In the genomic region with DNA sequence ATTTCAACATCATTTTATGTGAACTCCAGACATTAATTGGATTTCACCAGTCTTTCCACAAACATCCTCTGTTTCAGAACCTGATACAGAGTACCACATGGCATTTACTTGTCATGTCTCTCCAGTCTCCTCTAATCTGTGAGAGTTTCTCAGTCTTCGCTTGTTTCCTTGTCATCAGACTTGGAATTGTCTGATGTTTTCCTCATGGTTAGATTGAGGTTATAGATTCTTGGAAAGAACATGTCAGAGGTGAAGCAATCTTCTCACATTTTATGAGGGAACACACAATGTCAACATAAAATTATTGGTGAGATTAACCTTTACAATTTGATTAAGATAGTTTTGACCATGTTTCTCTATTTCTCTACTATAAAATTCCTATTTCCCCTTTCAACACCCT, we compare ENCODE assay signal across 26 cellular contexts.
"Had no signal": no experiment of that assay in that cellular context is flagged by ENCODE, and none has a peak within 500 bp of the region (broad histone marks: within the 10 kb centered on the region; RNA-seq: fewer than 3 reads in every experiment).

No MANE protein-coding gene starts in this region.

- FAIRE-seq: HTR-8/SVneo, K562 had no signal

- H3K4me3 ChIP-seq: K562, MG63, PC-9, Peyer's patch, SJCRH30 had no signal

- H3K4me1 ChIP-seq: SJCRH30 had no signal

- ATAC-seq: K562, Right ventricle myocardium inferior, SK-N-SH treated with all-trans-retinoic acid at 6 μM for 48 hours had no signal

- H3K4me2 ChIP-seq: KMS-11, PC-9 had no signal

- H3K9me3 ChIP-seq: Peyer's patch, SJCRH30 had no signal

- H3K27ac ChIP-seq: HL-60, KMS-11, PC-9, Peyer's patch, SJCRH30 had no signal

- H3K36me3 ChIP-seq: MG63, Peyer's patch, SJCRH30 had no signal

- DNase-seq: Kasumi-1, MG63, NCI-H1092, NCI-H1105 treated with DMSO at 0.1 percent for 48 hours, NCI-H1417 treated with DMSO at 0.1 percent for 48 hours, NCI-H146, NCI-H187, NCI-H2029, NCI-H2081 treated with DMSO at 0.1 percent for 48 hours, NCI-H2171 treated with DMSO at 0.1 percent for 48 hours, NCI-H345, NCI-H446 treated with DMSO at 0.1 percent for 48 hours, NCI-H510A treated with DMSO at 0.1 percent for 48 hours, NCI-H526, OCI-M1, PC-9, Peyer's patch, SHP77 treated with DMSO at 0.1 percent for 48 hours, SJCRH30, T-helper 1 cell had no signal

- H2AFZ ChIP-seq: PC-9 had no signal
